22 cellular contexts compared by ENCODE assay signal in genomic region chr1:172269084-172269483, GRCh38.
A peak's percentile ranks its signal among the peaks of the same experiment; 100 is the strongest.
DNase-seq lines count a peak whose midpoint lies in the region; ATAC-seq and TF ChIP-seq lines count a peak whose summit lies in the region.
"Had no signal": no experiment of that assay in that cellular context is flagged by ENCODE, and none has a peak within 500 bp of the region (broad histone marks: within the 10 kb centered on the region; RNA-seq: fewer than 3 reads in every experiment).

No MANE protein-coding gene starts in this region.

- TF ChIP-seq POLR2A in IMR-90 (IDR thresholded peaks at IDR 0.05; ENCODE audit: low read depth, low read length) = no peak
- TF ChIP-seq POLR2A in esophagus squamous epithelium (IDR thresholded peaks at IDR 0.05) = no peak

- H2AFZ ChIP-seq in IMR-90 (replicated peaks; ENCODE audit: low read length, poor library complexity) = no peak overlapping the region

- H3K14ac ChIP-seq in IMR-90 (replicated peaks; ENCODE audit: low read depth, low read length) = peak overlapping the region; percentile 71; the same call in 1 of the 2 replicates

- no peaks in the 10 kb centered on the region for H3K36me3 ChIP-seq in IMR-90 (ENCODE audit: control insufficient read depth, insufficient read depth, low read length)
- H3K36me3 ChIP-seq in endodermal cell (ENCODE audit: control insufficient read depth, insufficient read depth, low read length) = no peaks in the 10 kb centered on the region
- no peaks in the 10 kb centered on the region for H3K36me3 ChIP-seq in esophagus squamous epithelium
- H3K36me3 ChIP-seq: BLaER1 treated with 17β-estradiol and CSF1 and Interleukin-3, amounts not matched to agents 10 nM and 100 nM; heart right ventricle; ovary had no signal

- H3K56ac ChIP-seq in IMR-90 (ENCODE audit: extremely low read depth, insufficient read depth, low read length) = no peak overlapping the region

- H3K4me2 ChIP-seq in IMR-90 (ENCODE audit: low read depth, low read length) = no peak overlapping the region
- H3K4me2 ChIP-seq: BLaER1 treated with 17β-estradiol and CSF1 and Interleukin-3, amounts not matched to agents 10 nM and 100 nM had no signal

- H3K36me3 Mint-ChIP-seq in endodermal cell (ENCODE audit: low read depth) = no peaks in the 10 kb centered on the region
- no peaks in the 10 kb centered on the region for H3K36me3 Mint-ChIP-seq in osteocyte (ENCODE audit: unreplicated experiment)
- H3K36me3 Mint-ChIP-seq: stimulated activated naive B cell treated with anti-CD40 and anti-IgM and Interleukin-4, amounts not matched to agents 10 μg/mL and 1 μg/mL and 100 μg/mL, for 72 hours; T-cell had no signal

- H4K8ac ChIP-seq in IMR-90 (ENCODE audit: low read depth in 2 of 2, low read length in 2 of 2) = peak overlapping the region in 1 of 2 experiments; percentile 25; a peak in 1 of 4 replicates

- H2AK9ac ChIP-seq in IMR-90 (replicated peaks; ENCODE audit: low read depth, low read length, poor library complexity) = no peak overlapping the region

- H3K9me3 Mint-ChIP-seq in endodermal cell (no peaks in the 10 kb centered on the region), osteocyte (ENCODE audit: unreplicated experiment) (no peaks in the 10 kb centered on the region)
- H3K9me3 Mint-ChIP-seq: activated B cell treated with CpG ODN at 0.5 μM for 24 hours; stimulated activated naive B cell treated with anti-CD40 and anti-IgM and Interleukin-4, amounts not matched to agents 10 μg/mL and 1 μg/mL and 100 μg/mL, for 72 hours; T-cell had no signal

- H3K27me3 Mint-ChIP-seq in endodermal cell (ENCODE audit: insufficient read depth) (no peaks in the 10 kb centered on the region), osteocyte (ENCODE audit: unreplicated experiment) (no peaks in the 10 kb centered on the region)
- H3K27me3 Mint-ChIP-seq: activated B cell treated with CpG ODN at 0.5 μM for 24 hours; stimulated activated naive B cell treated with anti-CD40 and anti-IgM and Interleukin-4, amounts not matched to agents 10 μg/mL and 1 μg/mL and 100 μg/mL, for 72 hours; T-cell had no signal

- H3K9me1 ChIP-seq in IMR-90 (ENCODE audit: insufficient read depth, low read length) = no peaks in the 10 kb centered on the region

- H3K4me3 Mint-ChIP-seq in endodermal cell (no peak overlapping the region), osteocyte (ENCODE audit: unreplicated experiment) (no peak overlapping the region)
- H3K4me3 Mint-ChIP-seq: activated B cell treated with CpG ODN at 0.5 μM for 24 hours; stimulated activated naive B cell treated with anti-CD40 and anti-IgM and Interleukin-4, amounts not matched to agents 10 μg/mL and 1 μg/mL and 100 μg/mL, for 72 hours; T-cell had no signal

- H3K4me1 ChIP-seq in IMR-90 (ENCODE audit: control insufficient read depth, insufficient read depth, low read length) = peaks cover 2% of the 10 kb centered on the region; the same call in 1 of the 2 replicates
- H3K4me1 ChIP-seq in endodermal cell (ENCODE audit: control insufficient read depth, insufficient read depth, low read length) = no peaks in the 10 kb centered on the region
- no peaks in the 10 kb centered on the region for H3K4me1 ChIP-seq in esophagus squamous epithelium
- H3K4me1 ChIP-seq: BLaER1 treated with 17β-estradiol and CSF1 and Interleukin-3, amounts not matched to agents 10 nM and 100 nM had no signal

- no peak overlapping the region for H2BK5ac ChIP-seq in IMR-90 (ENCODE audit: low read depth, low read length, poor library complexity, severe bottlenecking)

- H4K20me1 ChIP-seq in IMR-90 (ENCODE audit: insufficient read depth, low read length) = no peaks in the 10 kb centered on the region
- H4K20me1 ChIP-seq: BLaER1 treated with 17β-estradiol and CSF1 and Interleukin-3, amounts not matched to agents 10 nM and 100 nM had no signal

- no peak overlapping the region for H2AK5ac ChIP-seq in IMR-90 (ENCODE audit: low read depth, low read length)

- H3K23ac ChIP-seq in IMR-90 (ENCODE audit: low read depth, low read length) = no peak overlapping the region

- H3K9me3 ChIP-seq in IMR-90 (ENCODE audit: control insufficient read depth, insufficient read depth, low read length) (no peaks in the 10 kb centered on the region), endodermal cell (ENCODE audit: control insufficient read depth, low read length) (no peaks in the 10 kb centered on the region), esophagus squamous epithelium (no peaks in the 10 kb centered on the region)
- H3K9me3 ChIP-seq: BLaER1 treated with 17β-estradiol and CSF1 and Interleukin-3, amounts not matched to agents 10 nM and 100 nM; heart right ventricle; mucosa of descending colon; ovary had no signal

- H2BK20ac ChIP-seq in IMR-90 (ENCODE audit: low read depth, low read length) = peak overlapping the region; percentile 33; the same call in 1 of the 2 replicates

- TF ChIP-seq RAD21 in IMR-90 (IDR thresholded peaks at IDR 0.05; ENCODE audit: low read length) = no peak

- POLR2A ChIA-PET in IMR-90 (lab: Charles Lee; ENCODE audit: unreplicated experiment) = no interaction called here

- WGBS in IMR-90 (ENCODE audit: extremely low coverage in 2 of 2, insufficient read length in 1 of 2), 2 experiments = 61% methylated on average over 2 of the region's 5 CpGs; no CpG with 5 or more reads in 1 of the 2 experiments
- WGBS in endodermal cell (ENCODE audit: insufficient coverage in 1 of 2, insufficient read length in 1 of 2), 2 experiments = 71 to 93% methylated on average over 1 to 5 of the region's 5 CpGs
- WGBS in esophagus squamous epithelium, 2 donors = 84 to 85% methylated on average over 5 of the region's 5 CpGs

- peak overlapping the region; percentile 64 for H3K27ac Mint-ChIP-seq in endodermal cell
- peak overlapping the region; percentile 78 for H3K27ac Mint-ChIP-seq in osteocyte (ENCODE audit: unreplicated experiment)
- H3K27ac Mint-ChIP-seq: activated B cell treated with CpG ODN at 0.5 μM for 24 hours; stimulated activated naive B cell treated with anti-CD40 and anti-IgM and Interleukin-4, amounts not matched to agents 10 μg/mL and 1 μg/mL and 100 μg/mL, for 72 hours; T-cell had no signal

- in situ Hi-C loops in IMR-90 (cut with MboI; ENCODE audit: low sequenced_read_pairs) = no loop called here

- H2BK120ac ChIP-seq in IMR-90 (ENCODE audit: low read depth, low read length) = no peak overlapping the region

- H4K91ac ChIP-seq in IMR-90 (ENCODE audit: insufficient read depth, low read depth, low read length) = peak overlapping the region; percentile 42

- no peak overlapping the region for H4K5ac ChIP-seq in IMR-90 (ENCODE audit: low read depth, low read length)

- H3K27ac ChIP-seq in IMR-90 (ENCODE audit: insufficient read depth, low read length) (no peak overlapping the region), endodermal cell (ENCODE audit: low read depth, low read length) (no peak overlapping the region), esophagus squamous epithelium (peak overlapping the region in 1 of 4 donors; percentile 23)
- H3K27ac ChIP-seq: 22Rv1; BLaER1 treated with 17β-estradiol and CSF1 and Interleukin-3, amounts not matched to agents 10 nM and 100 nM; heart right ventricle; ovary had no signal

- H3K27me3 ChIP-seq in IMR-90 (ENCODE audit: control insufficient read depth, insufficient read depth, low read length) (no peaks in the 10 kb centered on the region), endodermal cell (ENCODE audit: control insufficient read depth, insufficient read depth, low read length, poor library complexity, severe bottlenecking) (no peaks in the 10 kb centered on the region), esophagus squamous epithelium (no peaks in the 10 kb centered on the region)
- H3K27me3 ChIP-seq: BLaER1 treated with 17β-estradiol and CSF1 and Interleukin-3, amounts not matched to agents 10 nM and 100 nM; heart right ventricle; ovary had no signal

- ATAC-seq in IMR-90 (ENCODE audit: low read depth) = no peak
- no peak for ATAC-seq in HG03135 (IDR thresholded peaks at IDR 0.05; ENCODE audit: unreplicated experiment)
- ATAC-seq: esophagus mucosa; mucosa of descending colon; stimulated activated naive B cell treated with anti-CD40 and anti-IgM and Interleukin-4, amounts not matched to agents 10 μg/mL and 1 μg/mL and 100 μg/mL, for 72 hours; T-cell had no signal

- H3K9ac ChIP-seq in IMR-90 (ENCODE audit: low read depth, low read length) = no peak overlapping the region
- H3K9ac ChIP-seq in endodermal cell (ENCODE audit: extremely low read depth, low read length, poor library complexity, severe bottlenecking) = no peak overlapping the region
- H3K9ac ChIP-seq: BLaER1 treated with 17β-estradiol and CSF1 and Interleukin-3, amounts not matched to agents 10 nM and 100 nM had no signal

- TF ChIP-seq CTCF in IMR-90 (conservative IDR thresholded peaks at IDR 0.05; ENCODE audit: low read depth, low read length) (no peak), endodermal cell (conservative IDR thresholded peaks at IDR 0.05) (no peak), osteocyte (IDR thresholded peaks at IDR 0.05) (no peak), esophagus squamous epithelium (IDR thresholded peaks at IDR 0.05) (no peak)

- CTCF ChIA-PET in IMR-90 (lab: Yijun Ruan, JAX) = interaction anchor here (1.3 kb wide), 1 partner anchor 9 kb away, joined by 4 read pairs; no protein-coding TSS in a partner anchor

- dilution Hi-C loops in IMR-90 (cut with HindIII; ENCODE audit: low sequenced_read_pairs, unreplicated experiment) = no loop called here

- H3K4ac ChIP-seq in IMR-90 (ENCODE audit: low read depth, low read length) = 0 out of 2 replicates have a peak overlapping the region, but pooled peaks have one; percentile 20

- H3K4me1 Mint-ChIP-seq in endodermal cell (no peaks in the 10 kb centered on the region), osteocyte (ENCODE audit: unreplicated experiment) (peaks cover 44% of the 10 kb centered on the region)

- H3K18ac ChIP-seq in IMR-90 (ENCODE audit: low read depth, low read length) = peak overlapping the region; percentile 22; the same call in 1 of the 2 replicates

- intact Hi-C loops in IMR-90 (cut with micrococcal nuclease) = no loop called here
- intact Hi-C loops in esophagus squamous epithelium (cut with DNase I) = no loop called here

- H3K4me3 ChIP-seq in IMR-90 (ENCODE audit: insufficient read depth, low read depth, low read length) = no peak overlapping the region
- no peak overlapping the region for H3K4me3 ChIP-seq in endodermal cell (ENCODE audit: low read length)
- no peak overlapping the region for H3K4me3 ChIP-seq in esophagus squamous epithelium
- H3K4me3 ChIP-seq: BLaER1 treated with 17β-estradiol and CSF1 and Interleukin-3, amounts not matched to agents 10 nM and 100 nM; heart right ventricle; mucosa of descending colon; ovary had no signal

- H2BK15ac ChIP-seq in IMR-90 (ENCODE audit: low read depth, low read length) = no peak overlapping the region

- H3K79me1 ChIP-seq in IMR-90 (ENCODE audit: low read depth in 1 of 2, low read length in 2 of 2) = no peaks in the 10 kb centered on the region

- no TSS peak for BruUV-seq in IMR-90 (replicated peaks; lab: Mats Ljungman, UMichigan)

- DNase-seq in NCI-H2081 (lab: John Stamatoyannopoulos, UW) (peak; percentile 3 to 48), NCI-H2081 treated with DMSO at 0.1 percent for 48 hours (lab: John Stamatoyannopoulos, UW) (no peak), IMR-90 (no peak), endodermal cell (no peak), osteocyte (ENCODE audit: extremely low spot score, unreplicated experiment) (no peak), NCI-H446 treated with DMSO at 0.1 percent for 48 hours (lab: John Stamatoyannopoulos, UW) (no peak), esophagus squamous epithelium (lab: John Stamatoyannopoulos, UW) (no peak)
- DNase-seq: activated B cell treated with CpG ODN at 0.5 μM for 24 hours; activated gamma-delta T cell treated with Interleukin-2 at 50 U/mL for 16 hours; dermis blood vessel endothelial cell; DMS 273 treated with DMSO at 0.1 percent for 48 hours; heart right ventricle; kidney; mucosa of descending colon; NCI-H82; ovary; stimulated activated naive B cell treated with anti-CD40 and anti-IgM and Interleukin-4, amounts not matched to agents 10 μg/mL and 1 μg/mL and 100 μg/mL, for 72 hours; T-cell had no signal

Comparison
In these comparisons a context has a peak if more than half of its experiments do, and no peak if none do; other contexts are left out.
1. DNase-seq: peak in NCI-H2081 (2 of 2); none in NCI-H2081 treated with DMSO at 0.1 percent for 48 hours (single experiment), IMR-90 (single experiment), endodermal cell (single experiment), osteocyte (single experiment), NCI-H446 treated with DMSO at 0.1 percent for 48 hours (single experiment) and esophagus squamous epithelium (single experiment).